1 cellular context compared by ENCODE assay signal in genomic region chr3:142963266-142964149, GRCh38.
A peak's percentile ranks its signal among the peaks of the same experiment; 100 is the strongest.
TF ChIP-seq lines count a peak whose summit lies in the region.

A gene with protein sequence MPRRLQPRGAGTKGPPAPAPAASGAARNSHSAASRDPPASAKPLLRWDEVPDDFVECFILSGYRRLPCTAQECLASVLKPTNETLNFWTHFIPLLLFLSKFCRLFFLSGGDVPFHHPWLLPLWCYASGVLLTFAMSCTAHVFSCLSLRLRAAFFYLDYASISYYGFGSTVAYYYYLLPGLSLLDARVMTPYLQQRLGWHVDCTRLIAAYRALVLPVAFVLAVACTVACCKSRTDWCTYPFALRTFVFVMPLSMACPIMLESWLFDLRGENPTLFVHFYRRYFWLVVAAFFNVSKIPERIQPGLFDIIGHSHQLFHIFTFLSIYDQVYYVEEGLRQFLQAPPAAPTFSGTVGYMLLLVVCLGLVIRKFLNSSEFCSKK (minus strand): TSS chr3:142963674. CDS start chr3:142963336, 338 bp downstream.

TF ChIP-seq in HepG2, 621 proteins besides CTCF, POLR2A, EP300 and RAD21 (continued from another document and continues in another):
- TF ChIP-seq, protein P1, sequence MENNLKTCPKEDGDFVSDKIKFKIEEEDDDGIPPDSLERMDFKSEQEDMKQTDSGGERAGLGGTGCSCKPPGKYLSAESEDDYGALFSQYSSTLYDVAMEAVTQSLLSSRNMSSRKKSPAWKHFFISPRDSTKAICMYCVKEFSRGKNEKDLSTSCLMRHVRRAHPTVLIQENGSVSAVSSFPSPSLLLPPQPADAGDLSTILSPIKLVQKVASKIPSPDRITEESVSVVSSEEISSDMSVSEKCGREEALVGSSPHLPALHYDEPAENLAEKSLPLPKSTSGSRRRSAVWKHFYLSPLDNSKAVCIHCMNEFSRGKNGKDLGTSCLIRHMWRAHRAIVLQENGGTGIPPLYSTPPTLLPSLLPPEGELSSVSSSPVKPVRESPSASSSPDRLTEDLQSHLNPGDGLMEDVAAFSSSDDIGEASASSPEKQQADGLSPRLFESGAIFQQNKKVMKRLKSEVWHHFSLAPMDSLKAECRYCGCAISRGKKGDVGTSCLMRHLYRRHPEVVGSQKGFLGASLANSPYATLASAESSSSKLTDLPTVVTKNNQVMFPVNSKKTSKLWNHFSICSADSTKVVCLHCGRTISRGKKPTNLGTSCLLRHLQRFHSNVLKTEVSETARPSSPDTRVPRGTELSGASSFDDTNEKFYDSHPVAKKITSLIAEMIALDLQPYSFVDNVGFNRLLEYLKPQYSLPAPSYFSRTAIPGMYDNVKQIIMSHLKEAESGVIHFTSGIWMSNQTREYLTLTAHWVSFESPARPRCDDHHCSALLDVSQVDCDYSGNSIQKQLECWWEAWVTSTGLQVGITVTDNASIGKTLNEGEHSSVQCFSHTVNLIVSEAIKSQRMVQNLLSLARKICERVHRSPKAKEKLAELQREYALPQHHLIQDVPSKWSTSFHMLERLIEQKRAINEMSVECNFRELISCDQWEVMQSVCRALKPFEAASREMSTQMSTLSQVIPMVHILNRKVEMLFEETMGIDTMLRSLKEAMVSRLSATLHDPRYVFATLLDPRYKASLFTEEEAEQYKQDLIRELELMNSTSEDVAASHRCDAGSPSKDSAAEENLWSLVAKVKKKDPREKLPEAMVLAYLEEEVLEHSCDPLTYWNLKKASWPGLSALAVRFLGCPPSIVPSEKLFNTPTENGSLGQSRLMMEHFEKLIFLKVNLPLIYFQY (CRISPR knock-in tag; IDR thresholded peaks at IDR 0.05; ENCODE audit: borderline replicate concordance) = no peak
- TF ChIP-seq ZFP1 (CRISPR knock-in tag; IDR thresholded peaks at IDR 0.05) (no peak), GFI1 (CRISPR knock-in tag; IDR thresholded peaks at IDR 0.05; ENCODE audit: borderline replicate concordance) (no peak), THAP7 (CRISPR knock-in tag; IDR thresholded peaks at IDR 0.05) (no peak), CEBPG (CRISPR knock-in tag; IDR thresholded peaks at IDR 0.05) (no peak), HDAC6 (IDR thresholded peaks at IDR 0.05; ENCODE audit: low read depth, low read length) (no peak), IRX3 (CRISPR knock-in tag; IDR thresholded peaks at IDR 0.05; ENCODE audit: borderline replicate concordance, low read depth) (no peak), ZNF414 (CRISPR knock-in tag; IDR thresholded peaks at IDR 0.05) (no peak), HNRNPK (IDR thresholded peaks at IDR 0.05; ENCODE audit: low read depth, low read length, poor library complexity, severe bottlenecking) (no peak), ESRRA (CRISPR knock-in tag; IDR thresholded peaks at IDR 0.05; ENCODE audit: low read depth) (no peak), ZNF83 (CRISPR knock-in tag; IDR thresholded peaks at IDR 0.05; ENCODE audit: borderline replicate concordance) (no peak), ZKSCAN5 (CRISPR knock-in tag; IDR thresholded peaks at IDR 0.05) (no peak), ZBTB1 (CRISPR knock-in tag; IDR thresholded peaks at IDR 0.05; ENCODE audit: borderline replicate concordance) (no peak), PBX2 (CRISPR knock-in tag; IDR thresholded peaks at IDR 0.05) (0 out of 2 replicates have a peak, but pooled peaks have one; percentile 17), TCF7L2 (IDR thresholded peaks at IDR 0.05; ENCODE audit: low read depth, low read length) (no peak), ZNF10 (CRISPR knock-in tag; IDR thresholded peaks at IDR 0.05; ENCODE audit: borderline replicate concordance, low read depth) (no peak), KDM3A (CRISPR knock-in tag; IDR thresholded peaks at IDR 0.05; ENCODE audit: low read depth) (no peak), TP53 (CRISPR knock-in tag; conservative IDR thresholded peaks at IDR 0.05) (no peak), ZNF607 (CRISPR knock-in tag; IDR thresholded peaks at IDR 0.05; ENCODE audit: borderline replicate concordance) (no peak), TBP (CRISPR knock-in tag; IDR thresholded peaks at IDR 0.05) (no peak), ZNF556 (CRISPR knock-in tag; IDR thresholded peaks at IDR 0.05; ENCODE audit: borderline replicate concordance) (no peak), ZNF232 (CRISPR knock-in tag; IDR thresholded peaks at IDR 0.05; ENCODE audit: borderline replicate concordance) (peak; percentile 55; the same call in 1 of the 2 replicates), ZNF777 (CRISPR knock-in tag; IDR thresholded peaks at IDR 0.05) (peak; percentile 50; the same call in 1 of the 2 replicates), ZNF614 (CRISPR knock-in tag; IDR thresholded peaks at IDR 0.05; ENCODE audit: borderline replicate concordance) (no peak), CENPX (CRISPR knock-in tag; IDR thresholded peaks at IDR 0.05) (no peak), ZNF431 (CRISPR knock-in tag; IDR thresholded peaks at IDR 0.05; ENCODE audit: borderline replicate concordance, low read depth) (no peak), HIVEP1 (CRISPR knock-in tag; IDR thresholded peaks at IDR 0.05) (peak; percentile 64; the same call in 1 of the 2 replicates), MIXL1 (CRISPR knock-in tag; IDR thresholded peaks at IDR 0.05) (0 out of 2 replicates have a peak, but pooled peaks have one; percentile 32), HNRNPL (IDR thresholded peaks at IDR 0.05; ENCODE audit: low read depth, low read length) (no peak), KDM1A (CRISPR knock-in tag; IDR thresholded peaks at IDR 0.05) (no peak), ZNF350 (CRISPR knock-in tag; IDR thresholded peaks at IDR 0.05; ENCODE audit: borderline replicate concordance, low read depth) (peak; percentile 48; the same call in 1 of the 2 replicates), PRPF4 (IDR thresholded peaks at IDR 0.05; ENCODE audit: low read depth, low read length, poor library complexity, severe bottlenecking) (no peak), NCOA2 (CRISPR knock-in tag; IDR thresholded peaks at IDR 0.05) (peak; percentile 33; the same call in 1 of the 2 replicates), SRF (IDR thresholded peaks at IDR 0.05; ENCODE audit: low read depth, low read length) (no peak)
- TF ChIP-seq, protein P2, sequence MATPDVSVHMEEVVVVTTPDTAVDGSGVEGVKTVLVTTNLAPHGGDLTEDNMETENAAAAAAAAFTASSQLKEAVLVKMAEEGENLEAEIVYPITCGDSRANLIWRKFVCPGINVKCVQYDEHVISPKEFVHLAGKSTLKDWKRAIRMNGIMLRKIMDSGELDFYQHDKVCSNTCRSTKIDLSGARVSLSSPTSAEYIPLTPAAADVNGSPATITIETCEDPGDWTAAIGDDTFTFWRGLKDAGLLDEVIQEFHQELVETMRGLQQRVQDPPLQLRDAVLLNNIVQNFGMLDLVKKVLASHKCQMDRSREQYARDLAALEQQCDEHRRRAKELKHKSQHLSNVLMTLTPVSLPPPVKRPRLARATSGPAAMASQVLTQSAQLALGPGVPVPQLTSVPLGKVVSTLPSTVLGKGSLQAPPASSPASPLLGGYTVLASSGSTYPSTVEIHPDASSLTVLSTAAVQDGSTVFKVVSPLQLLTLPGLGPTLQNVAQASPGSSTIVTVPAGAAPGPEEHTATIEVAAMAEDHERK (CRISPR knock-in tag; IDR thresholded peaks at IDR 0.05; ENCODE audit: low read depth) = no peak
- TF ChIP-seq, protein P3, sequence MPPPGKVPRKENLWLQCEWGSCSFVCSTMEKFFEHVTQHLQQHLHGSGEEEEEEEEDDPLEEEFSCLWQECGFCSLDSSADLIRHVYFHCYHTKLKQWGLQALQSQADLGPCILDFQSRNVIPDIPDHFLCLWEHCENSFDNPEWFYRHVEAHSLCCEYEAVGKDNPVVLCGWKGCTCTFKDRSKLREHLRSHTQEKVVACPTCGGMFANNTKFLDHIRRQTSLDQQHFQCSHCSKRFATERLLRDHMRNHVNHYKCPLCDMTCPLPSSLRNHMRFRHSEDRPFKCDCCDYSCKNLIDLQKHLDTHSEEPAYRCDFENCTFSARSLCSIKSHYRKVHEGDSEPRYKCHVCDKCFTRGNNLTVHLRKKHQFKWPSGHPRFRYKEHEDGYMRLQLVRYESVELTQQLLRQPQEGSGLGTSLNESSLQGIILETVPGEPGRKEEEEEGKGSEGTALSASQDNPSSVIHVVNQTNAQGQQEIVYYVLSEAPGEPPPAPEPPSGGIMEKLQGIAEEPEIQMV (CRISPR knock-in tag; IDR thresholded peaks at IDR 0.05; ENCODE audit: low read depth) = no peak
- TF ChIP-seq, protein P4, sequence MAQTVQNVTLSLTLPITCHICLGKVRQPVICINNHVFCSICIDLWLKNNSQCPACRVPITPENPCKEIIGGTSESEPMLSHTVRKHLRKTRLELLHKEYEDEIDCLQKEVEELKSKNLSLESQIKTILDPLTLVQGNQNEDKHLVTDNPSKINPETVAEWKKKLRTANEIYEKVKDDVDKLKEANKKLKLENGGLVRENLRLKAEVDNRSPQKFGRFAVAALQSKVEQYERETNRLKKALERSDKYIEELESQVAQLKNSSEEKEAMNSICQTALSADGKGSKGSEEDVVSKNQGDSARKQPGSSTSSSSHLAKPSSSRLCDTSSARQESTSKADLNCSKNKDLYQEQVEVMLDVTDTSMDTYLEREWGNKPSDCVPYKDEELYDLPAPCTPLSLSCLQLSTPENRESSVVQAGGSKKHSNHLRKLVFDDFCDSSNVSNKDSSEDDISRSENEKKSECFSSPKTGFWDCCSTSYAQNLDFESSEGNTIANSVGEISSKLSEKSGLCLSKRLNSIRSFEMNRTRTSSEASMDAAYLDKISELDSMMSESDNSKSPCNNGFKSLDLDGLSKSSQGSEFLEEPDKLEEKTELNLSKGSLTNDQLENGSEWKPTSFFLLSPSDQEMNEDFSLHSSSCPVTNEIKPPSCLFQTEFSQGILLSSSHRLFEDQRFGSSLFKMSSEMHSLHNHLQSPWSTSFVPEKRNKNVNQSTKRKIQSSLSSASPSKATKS (CRISPR knock-in tag; IDR thresholded peaks at IDR 0.05) = no peak
- TF ChIP-seq, protein P5, sequence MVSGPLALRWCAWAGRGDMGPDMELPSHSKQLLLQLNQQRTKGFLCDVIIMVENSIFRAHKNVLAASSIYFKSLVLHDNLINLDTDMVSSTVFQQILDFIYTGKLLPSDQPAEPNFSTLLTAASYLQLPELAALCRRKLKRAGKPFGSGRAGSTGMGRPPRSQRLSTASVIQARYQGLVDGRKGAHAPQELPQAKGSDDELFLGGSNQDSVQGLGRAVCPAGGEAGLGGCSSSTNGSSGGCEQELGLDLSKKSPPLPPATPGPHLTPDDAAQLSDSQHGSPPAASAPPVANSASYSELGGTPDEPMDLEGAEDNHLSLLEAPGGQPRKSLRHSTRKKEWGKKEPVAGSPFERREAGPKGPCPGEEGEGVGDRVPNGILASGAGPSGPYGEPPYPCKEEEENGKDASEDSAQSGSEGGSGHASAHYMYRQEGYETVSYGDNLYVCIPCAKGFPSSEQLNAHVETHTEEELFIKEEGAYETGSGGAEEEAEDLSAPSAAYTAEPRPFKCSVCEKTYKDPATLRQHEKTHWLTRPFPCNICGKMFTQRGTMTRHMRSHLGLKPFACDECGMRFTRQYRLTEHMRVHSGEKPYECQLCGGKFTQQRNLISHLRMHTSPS (CRISPR knock-in tag; IDR thresholded peaks at IDR 0.05; ENCODE audit: low read depth) = no peak
- TF ChIP-seq, protein P6, sequence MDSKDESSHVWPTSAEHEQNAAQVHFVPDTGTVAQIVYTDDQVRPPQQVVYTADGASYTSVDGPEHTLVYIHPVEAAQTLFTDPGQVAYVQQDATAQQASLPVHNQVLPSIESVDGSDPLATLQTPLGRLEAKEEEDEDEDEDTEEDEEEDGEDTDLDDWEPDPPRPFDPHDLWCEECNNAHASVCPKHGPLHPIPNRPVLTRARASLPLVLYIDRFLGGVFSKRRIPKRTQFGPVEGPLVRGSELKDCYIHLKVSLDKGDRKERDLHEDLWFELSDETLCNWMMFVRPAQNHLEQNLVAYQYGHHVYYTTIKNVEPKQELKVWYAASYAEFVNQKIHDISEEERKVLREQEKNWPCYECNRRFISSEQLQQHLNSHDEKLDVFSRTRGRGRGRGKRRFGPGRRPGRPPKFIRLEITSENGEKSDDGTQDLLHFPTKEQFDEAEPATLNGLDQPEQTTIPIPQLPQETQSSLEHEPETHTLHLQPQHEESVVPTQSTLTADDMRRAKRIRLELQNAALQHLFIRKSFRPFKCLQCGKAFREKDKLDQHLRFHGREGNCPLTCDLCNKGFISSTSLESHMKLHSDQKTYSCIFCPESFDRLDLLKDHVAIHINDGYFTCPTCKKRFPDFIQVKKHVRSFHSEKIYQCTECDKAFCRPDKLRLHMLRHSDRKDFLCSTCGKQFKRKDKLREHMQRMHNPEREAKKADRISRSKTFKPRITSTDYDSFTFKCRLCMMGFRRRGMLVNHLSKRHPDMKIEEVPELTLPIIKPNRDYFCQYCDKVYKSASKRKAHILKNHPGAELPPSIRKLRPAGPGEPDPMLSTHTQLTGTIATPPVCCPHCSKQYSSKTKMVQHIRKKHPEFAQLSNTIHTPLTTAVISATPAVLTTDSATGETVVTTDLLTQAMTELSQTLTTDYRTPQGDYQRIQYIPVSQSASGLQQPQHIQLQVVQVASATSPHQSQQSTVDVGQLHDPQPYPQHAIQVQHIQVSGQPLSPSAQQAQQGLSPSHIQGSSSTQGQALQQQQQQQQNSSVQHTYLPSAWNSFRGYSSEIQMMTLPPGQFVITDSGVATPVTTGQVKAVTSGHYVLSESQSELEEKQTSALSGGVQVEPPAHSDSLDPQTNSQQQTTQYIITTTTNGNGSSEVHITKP (CRISPR knock-in tag; IDR thresholded peaks at IDR 0.05; ENCODE audit: low read depth) = no peak
- TF ChIP-seq, protein P7, sequence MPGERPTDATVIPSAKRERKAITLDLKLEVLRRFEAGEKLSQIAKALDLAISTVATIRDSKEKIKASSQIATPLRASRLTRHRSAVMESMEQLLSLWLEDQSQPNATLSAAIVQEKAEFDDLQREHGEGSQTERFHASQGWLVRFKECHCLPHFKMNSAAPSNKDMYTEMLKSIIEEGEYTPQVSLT (CRISPR knock-in tag; IDR thresholded peaks at IDR 0.05; ENCODE audit: borderline replicate concordance, low read depth) = no peak
